Comparison of ENCODE assay signal across 9 cellular contexts in genomic region chr1:94543003-94543402, GRCh38. TPM values are rescaled to one million over a fixed set of nuclear protein-coding genes. Genes with fewer than 3 reads are reported as not detected.
A peak's percentile ranks its signal among the peaks of the same experiment; 100 is the strongest.
DNase-seq lines count a peak whose midpoint lies in the region; ATAC-seq and TF ChIP-seq lines count a peak whose summit lies in the region.
"Had no signal": no experiment of that assay in that cellular context is flagged by ENCODE, and none has a peak within 500 bp of the region (broad histone marks: within the 10 kb centered on the region; RNA-seq: fewer than 3 reads in every experiment).

No MANE protein-coding gene starts in this region.

- peak overlapping the region; percentile 85 for H3K4me3 Mint-ChIP-seq in T-helper 2 cell treated with Interferon-gamma antibody and Interleukin-4, amounts not matched to agents 5 μg/mL and 100 μg/mL, for 36 hours

- no peaks in the 10 kb centered on the region for H3K9me3 Mint-ChIP-seq in T-helper 2 cell treated with Interferon-gamma antibody and Interleukin-4, amounts not matched to agents 5 μg/mL and 100 μg/mL, for 36 hours

- H3K27me3 Mint-ChIP-seq in T-helper 2 cell treated with Interferon-gamma antibody and Interleukin-4, amounts not matched to agents 5 μg/mL and 100 μg/mL, for 36 hours (ENCODE audit: low read depth), result peaks cover 79% of the 10 kb centered on the region

- no peak overlapping the region for H3K27ac Mint-ChIP-seq in T-helper 2 cell treated with Interferon-gamma antibody and Interleukin-4, amounts not matched to agents 5 μg/mL and 100 μg/mL, for 36 hours

- no peaks in the 10 kb centered on the region for H3K36me3 Mint-ChIP-seq in T-helper 2 cell treated with Interferon-gamma antibody and Interleukin-4, amounts not matched to agents 5 μg/mL and 100 μg/mL, for 36 hours (ENCODE audit: low read depth)

- no peak for TF ChIP-seq CTCF in VCaP (conservative IDR thresholded peaks at IDR 0.05)
- TF ChIP-seq CTCF in fibroblast of villous mesenchyme (IDR thresholded peaks at IDR 0.05; ENCODE audit: insufficient read depth, low read depth, low read length), result no peak

- DNase-seq in T-helper 2 cell treated with Interferon-gamma antibody and Interleukin-4, amounts not matched to agents 5 μg/mL and 100 μg/mL, for 36 hours (ENCODE audit: low spot score), result no peak
- DNase-seq in T-helper 2 cell (no peak), fibroblast of villous mesenchyme (ENCODE audit: low read depth) (peak; percentile 82), stromal cell of bone marrow (ENCODE audit: low read depth) (peak; percentile 22), hippocampal formation (lab: John Stamatoyannopoulos, UW) (no peak)
- DNase-seq in activated T-cell treated with anti-CD3 and anti-CD28 coated beads, Interleukin-2, amount 50 U/mL, for 48 hours, result no peak
- DNase-seq: NCI-H1930 had no signal

- no peak for ATAC-seq in HG03097 (IDR thresholded peaks at IDR 0.05; ENCODE audit: low FRiP score, unreplicated experiment)

- peaks cover 13% of the 10 kb centered on the region for H3K4me1 Mint-ChIP-seq in T-helper 2 cell treated with Interferon-gamma antibody and Interleukin-4, amounts not matched to agents 5 μg/mL and 100 μg/mL, for 36 hours (ENCODE audit: low read depth)

- H3K4me3 ChIP-seq in fibroblast of villous mesenchyme (ENCODE audit: low read depth, low read length), result peak overlapping the region; percentile 69

- H3K27ac ChIP-seq in VCaP, result peak overlapping the region; percentile 90

RNA-seq across cellular contexts. Expression of gene F3, which starts 1.4 kb away (rescaled TPM):
- total RNA-seq in fibroblast of villous mesenchyme, result 198 and 506 TPM in 2 replicates

Comparison
In these comparisons a context has a peak if more than half of its experiments do, and no peak if none do; other contexts are left out.
1. DNase-seq: peak in fibroblast of villous mesenchyme (single experiment) and stromal cell of bone marrow (single experiment); none in T-helper 2 cell treated with Interferon-gamma antibody and Interleukin-4, amounts not matched to agents 5 μg/mL and 100 μg/mL, for 36 hours (single experiment), T-helper 2 cell (0 of 5), activated T-cell treated with anti-CD3 and anti-CD28 coated beads, Interleukin-2, amount 50 U/mL, for 48 hours (0 of 2) and hippocampal formation (0 of 2).